ENCODE assay signal across 8 cellular contexts in genomic region chr21:35529141-35529863, GRCh38.
A peak's percentile ranks its signal among the peaks of the same experiment; 100 is the strongest.
DNase-seq lines count a peak whose midpoint lies in the region; ATAC-seq, FAIRE-seq and TF ChIP-seq lines count a peak whose summit lies in the region.

No MANE protein-coding gene starts in this region.

- ATAC-seq in HG02642 (IDR thresholded peaks at IDR 0.05; ENCODE audit: poor library complexity, unreplicated experiment): peak; percentile 58
- ATAC-seq in GM21526 (IDR thresholded peaks at IDR 0.05; ENCODE audit: low FRiP score, unreplicated experiment): no peak

- FAIRE-seq in kidney (lab: Jason Lieb, UNC): no peak
- no peak for FAIRE-seq in D721Med (lab: Jason Lieb, UNC)

- POLR2A ChIA-PET in RWPE1 (lab: Yijun Ruan, JAX; ENCODE audit: low non-redundant PET): no interaction called here

- 51% methylated on average over 9 of the region's 9 CpGs for WGBS in tibial nerve, 2 donors

- TF ChIP-seq EP300 in tibial nerve (IDR thresholded peaks at IDR 0.05): no peak

- peak; percentile 4 for DNase-seq in DMS79 treated with DMSO at 0.1 percent for 48 hours (lab: John Stamatoyannopoulos, UW)
- peak; percentile 2 for DNase-seq in activated CD4-positive, alpha-beta T cell treated with anti-CD3 and anti-CD28 coated beads, Interleukin-2, amount 50 U/mL, for 1 hour
- DNase-seq in kidney: no peak
- DNase-seq in tibial nerve (ENCODE audit: low spot score in 2 of 2): no peak
- no peak for DNase-seq in D721Med (ENCODE audit: insufficient read length, low spot score)
- DNase-seq in RWPE1 (ENCODE audit: low spot score): no peak

- peak overlapping the region; percentile 5 to 41 for H3K9ac ChIP-seq in kidney (ENCODE audit: low read length in 2 of 2)

- peaks cover 0 to 8% of the 10 kb centered on the region in 2 donors for H3K4me1 ChIP-seq in kidney (ENCODE audit: control insufficient read depth in 1 of 2, insufficient read depth in 1 of 2, low read depth in 1 of 2, low read length in 2 of 2)
- peaks cover 0 to 21% (median 9%) of the 10 kb centered on the region in 4 donors for H3K4me1 ChIP-seq in tibial nerve

- H3K36me3 ChIP-seq in kidney (ENCODE audit: control insufficient read depth in 1 of 2, insufficient read depth in 2 of 2, low read length in 2 of 2) (no peaks in the 10 kb centered on the region), tibial nerve (no peaks in the 10 kb centered on the region)

- H3K27ac ChIP-seq in kidney (ENCODE audit: low read depth in 2 of 2, low read length in 2 of 2) (peak overlapping the region in 1 of 2 donors; percentile 5), tibial nerve (peak overlapping the region in 3 of 4 donors; percentile 50 to 64 (median 58)), RWPE1 (no peak overlapping the region)

- CTCF ChIA-PET in RWPE1 (lab: Yijun Ruan, JAX): interaction anchor here (0.6 kb wide), 1 partner anchor 301 kb away, joined by 5 read pairs; no protein-coding TSS in a partner anchor

- no peaks in the 10 kb centered on the region for H3K9me3 ChIP-seq in kidney (ENCODE audit: control insufficient read depth in 1 of 2, low read length in 2 of 2)
- H3K9me3 ChIP-seq in tibial nerve: no peaks in the 10 kb centered on the region

- no peaks in the 10 kb centered on the region for H3K27me3 ChIP-seq in tibial nerve

- peak overlapping the region; percentile 51 to 69 for H3K4me3 ChIP-seq in kidney (ENCODE audit: low read length in 2 of 2)
- peak overlapping the region; percentile 17 to 44 (median 38) for H3K4me3 ChIP-seq in tibial nerve

- intact Hi-C loops in kidney (cut with DNase I): no loop called here

- TF ChIP-seq POLR2A in tibial nerve (IDR thresholded peaks at IDR 0.05): no peak

- TF ChIP-seq CTCF in kidney (IDR thresholded peaks at IDR 0.05; ENCODE audit: borderline replicate concordance, extremely low read depth, insufficient read depth) (no peak), tibial nerve (IDR thresholded peaks at IDR 0.05) (no peak), D721Med (IDR thresholded peaks at IDR 0.05; ENCODE audit: insufficient read depth, missing control alignments) (no peak), RWPE1 (conservative IDR thresholded peaks at IDR 0.05; ENCODE audit: low read depth) (no peak)

Comparison
In these comparisons a context has a peak if more than half of its experiments do, and no peak if none do; other contexts are left out.
1. DNase-seq: peak in DMS79 treated with DMSO at 0.1 percent for 48 hours (single experiment) and activated CD4-positive, alpha-beta T cell treated with anti-CD3 and anti-CD28 coated beads, Interleukin-2, amount 50 U/mL, for 1 hour (single experiment); none in kidney (single experiment), tibial nerve (0 of 2), D721Med (single experiment) and RWPE1 (single experiment).